In the genomic region with DNA sequence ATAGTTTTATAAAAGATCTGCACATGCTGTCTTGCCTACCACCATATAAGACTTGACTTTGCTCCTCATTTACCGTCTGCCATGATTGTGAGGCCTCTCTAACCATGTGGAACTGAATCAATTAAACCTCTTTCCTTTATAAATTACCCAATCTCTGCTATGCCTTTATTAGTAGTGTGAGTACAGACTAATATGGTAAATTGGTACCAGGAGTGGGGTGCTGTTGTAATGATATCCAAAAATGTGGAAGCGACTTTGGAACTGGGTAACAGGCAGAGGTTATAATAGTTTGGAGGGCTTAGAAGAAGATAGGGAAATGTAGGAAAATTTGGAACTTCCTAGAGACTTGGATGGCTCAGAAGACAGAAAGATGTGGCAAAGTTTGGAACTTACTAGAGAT, we compare ENCODE assay signal across 28 cellular contexts.
"Had no signal": no experiment of that assay in that cellular context is flagged by ENCODE, and none has a peak within 500 bp of the region (broad histone marks: within the 10 kb centered on the region; RNA-seq: fewer than 3 reads in every experiment).

No MANE protein-coding gene starts in this region.

- H3K4me3 Mint-ChIP-seq: dendritic cell treated with granulocyte-macrophage colony-stimulating factor and Interleukin-4, amounts not matched to agents 40 ng/mL and 50 ng/mL, for 4 days; effector memory CD8-positive, alpha-beta T cell; endodermal cell had no signal

- H3K27ac Mint-ChIP-seq: dendritic cell treated with granulocyte-macrophage colony-stimulating factor and Interleukin-4, amounts not matched to agents 40 ng/mL and 50 ng/mL, for 4 days; effector memory CD8-positive, alpha-beta T cell; endodermal cell had no signal

- H3K4me1 ChIP-seq: colonic mucosa, esophagus muscularis mucosa, esophagus squamous epithelium, foreskin keratinocyte, gastrocnemius medialis, gastroesophageal sphincter, heart left ventricle, heart right ventricle had no signal

- H3K27ac ChIP-seq: colonic mucosa, coronary artery, dorsolateral prefrontal cortex, epithelial cell of prostate, esophagus muscularis mucosa, esophagus squamous epithelium, foreskin keratinocyte, gastrocnemius medialis, gastroesophageal sphincter, heart left ventricle, heart right ventricle had no signal

- H3K4me1 Mint-ChIP-seq: endodermal cell had no signal

- ATAC-seq: effector memory CD8-positive, alpha-beta T cell; esophagus mucosa; foreskin keratinocyte; gastrocnemius medialis; gastroesophageal sphincter; heart left ventricle; heart right ventricle had no signal

- FAIRE-seq: colon, endometrium, endothelial cell of umbilical vein, frontal cortex had no signal

- H3K9me3 ChIP-seq: colonic mucosa, gastrocnemius medialis had no signal

- DNase-seq: colonic mucosa; cortex of kidney; dermis blood vessel endothelial cell; dorsolateral prefrontal cortex; effector CD4-positive, alpha-beta T cell; effector CD8-positive, alpha-beta T cell; effector memory CD4-positive, alpha-beta T cell; effector memory CD8-positive, alpha-beta T cell; endodermal cell; erythroblast; esophagus squamous epithelium; foreskin fibroblast; foreskin keratinocyte; foreskin melanocyte; gastrocnemius medialis; head of caudate nucleus; heart left ventricle; heart right ventricle had no signal

- H3K36me3 ChIP-seq: colonic mucosa, esophagus muscularis mucosa, esophagus squamous epithelium, gastrocnemius medialis, gastroesophageal sphincter, heart left ventricle, heart right ventricle had no signal

- H3K27me3 Mint-ChIP-seq: dendritic cell treated with granulocyte-macrophage colony-stimulating factor and Interleukin-4, amounts not matched to agents 40 ng/mL and 50 ng/mL, for 4 days; effector memory CD8-positive, alpha-beta T cell had no signal

- H3K27me3 ChIP-seq: colonic mucosa, esophagus squamous epithelium, foreskin keratinocyte, gastrocnemius medialis, heart left ventricle, heart right ventricle had no signal

- H3K4me3 ChIP-seq: colonic mucosa, coronary artery, dorsolateral prefrontal cortex, esophagus muscularis mucosa, esophagus squamous epithelium, gastrocnemius medialis, gastroesophageal sphincter, heart left ventricle, heart right ventricle had no signal
